ENCODE assay signal across 11 cellular contexts in genomic region chrX:23662187-23662586, GRCh38. TPM values are rescaled to one million over a fixed set of nuclear protein-coding genes. Genes with fewer than 3 reads are reported as not detected.
A peak's percentile ranks its signal among the peaks of the same experiment; 100 is the strongest.
DNase-seq lines count a peak whose midpoint lies in the region; ATAC-seq, FAIRE-seq and TF ChIP-seq lines count a peak whose summit lies in the region.
"Had no signal": no experiment of that assay in that cellular context is flagged by ENCODE, and none has a peak within 500 bp of the region (broad histone marks: within the 10 kb centered on the region; RNA-seq: fewer than 3 reads in every experiment).

No MANE protein-coding gene starts in this region.

- no peaks in the 10 kb centered on the region for H3K27me3 Mint-ChIP-seq in naive B cell
- no peaks in the 10 kb centered on the region for H3K27me3 Mint-ChIP-seq in osteocyte (ENCODE audit: unreplicated experiment)

- DNase-seq in HTR-8/SVneo (ENCODE audit: insufficient read length, low spot score) (no peak), naive B cell (peak; percentile 29), osteocyte (ENCODE audit: extremely low spot score, unreplicated experiment) (no peak), putamen (ENCODE audit: low spot score) (no peak)
- DNase-seq: aorta, left colon, NCI-H69 had no signal

- FAIRE-seq in HTR-8/SVneo (lab: Jason Lieb, UNC): peak; percentile 13
- FAIRE-seq: H54 had no signal

- H3K9me3 Mint-ChIP-seq in naive B cell: no peaks in the 10 kb centered on the region
- no peaks in the 10 kb centered on the region for H3K9me3 Mint-ChIP-seq in osteocyte (ENCODE audit: unreplicated experiment)

- peak; percentile 47 for ATAC-seq in GM18861 (IDR thresholded peaks at IDR 0.05; ENCODE audit: unreplicated experiment)
- ATAC-seq in GM21619 (IDR thresholded peaks at IDR 0.05; ENCODE audit: unreplicated experiment): peak; percentile 51
- peak; percentile 69 to 75 for ATAC-seq in naive B cell (ENCODE audit: low read depth in 2 of 2)
- ATAC-seq in HG02970 (IDR thresholded peaks at IDR 0.05; ENCODE audit: low FRiP score, unreplicated experiment): no peak
- ATAC-seq: left colon had no signal

- peaks cover 10 to 19% (median 15%) of the 10 kb centered on the region in 3 donors for H3K4me1 Mint-ChIP-seq in naive B cell
- H3K4me1 Mint-ChIP-seq in osteocyte (ENCODE audit: unreplicated experiment): peaks cover 11% of the 10 kb centered on the region

- TF ChIP-seq CTCF in osteocyte (IDR thresholded peaks at IDR 0.05): no peak

- H3K36me3 Mint-ChIP-seq in naive B cell (no peaks in the 10 kb centered on the region), osteocyte (ENCODE audit: unreplicated experiment) (no peaks in the 10 kb centered on the region)

- H3K27ac Mint-ChIP-seq in naive B cell: peak overlapping the region in 5 of 6 donors; percentile 10 to 73 (median 48)
- no peak overlapping the region for H3K27ac Mint-ChIP-seq in osteocyte (ENCODE audit: unreplicated experiment)

- H3K4me3 Mint-ChIP-seq in naive B cell (peak overlapping the region in 1 of 8 donors; percentile 51), osteocyte (ENCODE audit: unreplicated experiment) (no peak overlapping the region)

RNA-seq across cellular contexts. Expression of gene PRDX4, which starts 5.1 kb away (rescaled TPM):
- polyA plus RNA-seq in naive B cell (ENCODE audit: low read depth in 6 of 6): 10 to 100 TPM; 28.3 to 46.5 (median 40.2) TPM
- total RNA-seq in osteocyte: 299 and 304 TPM in 2 replicates
